In the genomic region with DNA sequence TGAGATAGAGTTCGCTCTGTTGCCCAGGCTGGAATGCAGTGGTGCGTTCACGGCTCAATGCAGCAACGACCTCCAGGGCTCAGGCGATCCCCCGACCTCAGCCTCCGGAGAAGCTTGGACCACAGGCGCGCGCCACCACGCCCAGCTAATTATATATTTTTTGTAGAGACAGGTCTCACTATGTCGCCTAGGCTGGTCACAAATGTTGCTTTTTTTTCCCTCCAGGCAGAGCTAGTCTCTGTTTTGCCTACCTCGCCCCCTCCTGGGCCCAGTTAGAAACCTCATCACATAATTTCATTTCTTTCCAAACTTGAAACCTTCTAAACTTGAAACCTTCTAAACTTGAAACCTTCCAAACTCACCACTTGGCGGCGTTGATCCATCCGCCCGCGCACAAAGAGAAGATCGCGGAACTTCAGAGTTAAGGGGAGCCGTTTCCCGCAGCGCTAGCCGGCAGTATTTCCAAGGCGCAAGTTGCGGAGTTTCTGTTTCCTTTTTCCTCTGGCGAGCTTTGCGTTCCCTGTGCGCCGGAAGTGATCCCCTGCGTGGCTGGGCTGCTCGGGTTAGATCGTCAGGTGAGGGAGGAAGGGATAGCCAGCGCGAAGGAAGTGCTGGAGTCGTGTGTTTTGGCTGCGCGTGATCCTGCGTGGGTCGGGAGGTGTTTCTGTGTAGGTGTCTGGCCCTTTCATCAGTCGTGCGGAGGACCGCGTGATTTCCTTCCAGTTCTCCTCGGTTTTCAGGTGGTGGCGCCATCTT, we compare ENCODE assay signal across 8 cellular contexts. TPM values are rescaled to one million over a fixed set of nuclear protein-coding genes. Genes with fewer than 3 reads are reported as not detected.
DNase-seq lines count a peak whose midpoint lies in the region; TF ChIP-seq lines count a peak whose summit lies in the region.

A gene with protein sequence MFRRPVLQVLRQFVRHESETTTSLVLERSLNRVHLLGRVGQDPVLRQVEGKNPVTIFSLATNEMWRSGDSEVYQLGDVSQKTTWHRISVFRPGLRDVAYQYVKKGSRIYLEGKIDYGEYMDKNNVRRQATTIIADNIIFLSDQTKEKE (plus strand): TSS at position 523 of the 756 bp plus-strand sequence. CDS start 809 bp downstream, outside the sequence.

- H3K27ac ChIP-seq in stomach: peak within 1 kb of the TSS; percentile 87 to 94 (median 88)

- peaks cover 4% of the 10 kb centered on the region for H3K27me3 Mint-ChIP-seq in nephron progenitor cell (ENCODE audit: low read depth, poor library complexity)

- no peaks in the 10 kb centered on the region for H3K9me3 Mint-ChIP-seq in nephron progenitor cell

- peaks cover 23% of the 10 kb centered on the region for H3K36me3 Mint-ChIP-seq in nephron progenitor cell (ENCODE audit: low read depth)

- peak; percentile 96 for DNase-seq in ELR (ENCODE audit: low read depth)
- DNase-seq in H4 (ENCODE audit: low spot score): peak; percentile 96
- DNase-seq in LoVo (ENCODE audit: low spot score): peak; percentile 100
- DNase-seq in activated effector memory CD4-positive, alpha-beta T cell treated with Interleukin-2 at 50 U/mL for 16 hours: peak; percentile 88
- peak; percentile 97 for DNase-seq in fibroblast of the aortic adventitia (ENCODE audit: low read depth)
- DNase-seq in nephron progenitor cell: peak; percentile 82
- DNase-seq in stomach: peak; percentile 91

- peak; percentile 61 for TF ChIP-seq CTCF in fibroblast of the aortic adventitia (IDR thresholded peaks at IDR 0.05; ENCODE audit: insufficient read depth, low read length)
- peak; percentile 64 for TF ChIP-seq CTCF in nephron progenitor cell (IDR thresholded peaks at IDR 0.05)
- TF ChIP-seq CTCF in stomach (IDR thresholded peaks at IDR 0.05): peak in 5 of 7 experiments; percentile 56 to 92 (median 60)

- H3K4me1 ChIP-seq in stomach: peaks cover 17 to 44% (median 30%) of the 10 kb centered on the region in 4 donors

- H3K4me1 Mint-ChIP-seq in nephron progenitor cell: peaks cover 27% of the 10 kb centered on the region

- intact Hi-C loops in stomach (cut with DNase I; ENCODE audit: low total_unique reads): no loop called here

- no peaks in the 10 kb centered on the region for H3K27me3 ChIP-seq in stomach

- H3K27ac Mint-ChIP-seq in nephron progenitor cell: peak within 1 kb of the TSS; percentile 98

- peak; percentile 96 for TF ChIP-seq POLR2A in Raji (IDR thresholded peaks at IDR 0.05; ENCODE audit: insufficient read depth, low read depth, low read length)
- no peak for TF ChIP-seq POLR2A in stomach (IDR thresholded peaks at IDR 0.05)

- peak within 1 kb of the TSS; percentile 96 for H3K4me3 Mint-ChIP-seq in nephron progenitor cell

- peaks cover 17 to 36% (median 31%) of the 10 kb centered on the region in 4 donors for H3K36me3 ChIP-seq in stomach

- TF ChIP-seq EP300 in stomach (IDR thresholded peaks at IDR 0.05): no peak

- no peaks in the 10 kb centered on the region for H3K9me3 ChIP-seq in stomach

- 1 to 2% (median 1%) methylated on average over 46 of the region's 46 CpGs for WGBS in stomach, 5 donors

- H3K4me3 ChIP-seq in fibroblast of the aortic adventitia (ENCODE audit: low read depth, low read length) (peak within 1 kb of the TSS; percentile 100), stomach (peak within 1 kb of the TSS; percentile 68 to 80 (median 75))

RNA-seq across cellular contexts. Expression of the gene that starts here (rescaled TPM):
- 516 and 551 TPM in 2 replicates for total RNA-seq in H4 (2014; rRNA removed; shearing (Covaris generic))
- total RNA-seq in fibroblast of the aortic adventitia (ENCODE audit: low replicate concordance) (122 and 148 TPM in 2 replicates), stomach (100 to 1,000 TPM in 1 of 5 donors, 10 to 100 TPM in 4; 17.4 to 145 (median 59.8) TPM)
- 100 to 1,000 TPM; 169 to 207 (median 198) TPM for polyA plus RNA-seq in stomach

Comparison
In these comparisons a context has a peak if more than half of its experiments do, and no peak if none do; other contexts are left out.
1. Peak in every context shown above with its lines: DNase-seq, H3K4me3 ChIP-seq and H3K27ac ChIP-seq.